10 cellular contexts compared by ENCODE assay signal in the genomic region with DNA sequence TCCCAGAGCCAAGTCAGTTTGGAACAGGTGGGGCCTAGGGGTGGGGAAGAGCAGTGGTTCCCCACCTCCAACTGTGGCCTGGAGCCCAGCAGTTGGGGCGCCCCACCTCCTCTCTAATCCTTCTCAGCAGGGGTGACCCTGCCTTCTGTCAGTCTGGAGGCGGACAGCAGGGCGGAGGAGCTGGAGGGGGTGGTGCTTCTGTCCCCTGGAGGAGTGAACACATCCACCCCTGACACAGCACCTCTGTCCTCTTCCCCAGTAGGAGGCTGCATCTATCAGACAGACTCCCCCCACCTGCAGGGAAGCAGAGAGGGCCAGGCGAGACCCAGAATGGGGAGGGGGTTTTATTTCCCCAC.
DNase-seq lines count a peak whose midpoint lies in the region; ATAC-seq, FAIRE-seq and TF ChIP-seq lines count a peak whose summit lies in the region.
"Had no signal": no experiment of that assay in that cellular context is flagged by ENCODE, and none has a peak within 500 bp of the region (broad histone marks: within the 10 kb centered on the region; RNA-seq: fewer than 3 reads in every experiment).

No MANE protein-coding gene starts in this region.

- TF ChIP-seq CTCF in HFFc6 (IDR thresholded peaks at IDR 0.05): no peak
- no peak for TF ChIP-seq CTCF in brain microvascular endothelial cell (IDR thresholded peaks at IDR 0.05; ENCODE audit: low read depth, low read length, missing control alignments)

- H3K36me3 ChIP-seq in brain microvascular endothelial cell (replicated peaks): no peaks in the 10 kb centered on the region

- H3K27ac Mint-ChIP-seq in HFFc6: peak overlapping the region; percentile 97
- H3K27ac Mint-ChIP-seq in stimulated activated effector memory CD8-positive, alpha-beta T cell treated with anti-CD3 and anti-CD28 coated beads, Interleukin-12 subunit alpha, Interleukin-12 subunit beta, amount 100 ng/mL, for 72 hours: peak overlapping the region; percentile 92

- peak overlapping the region; percentile 77; the same call in 1 of the 2 replicates for H3K4me3 Mint-ChIP-seq in HFFc6
- no peak overlapping the region for H3K4me3 Mint-ChIP-seq in stimulated activated effector memory CD8-positive, alpha-beta T cell treated with anti-CD3 and anti-CD28 coated beads, Interleukin-12 subunit alpha, Interleukin-12 subunit beta, amount 100 ng/mL, for 72 hours

- H3K27me3 Mint-ChIP-seq in HFFc6 (ENCODE audit: insufficient read depth): peaks cover 5% of the 10 kb centered on the region; the same call in 1 of the 2 replicates

- no peak for ATAC-seq in stimulated activated effector memory CD8-positive, alpha-beta T cell treated with anti-CD3 and anti-CD28 coated beads, Interleukin-12 subunit alpha, Interleukin-12 subunit beta, amount 100 ng/mL, for 72 hours

- no peak for FAIRE-seq in GM12892 (lab: Jason Lieb, UNC)

- no peak overlapping the region for H3K4me3 ChIP-seq in brain microvascular endothelial cell (ENCODE audit: low read depth, low read length)

- no peaks in the 10 kb centered on the region for H3K27me3 ChIP-seq in brain microvascular endothelial cell (replicated peaks)

- in situ Hi-C loops in brain microvascular endothelial cell (cut with HindIII; ENCODE audit: low pct_ligation_motif_present, low sequenced_read_pairs): no loop called here

- H3K9me3 Mint-ChIP-seq in HFFc6: no peaks in the 10 kb centered on the region
- H3K9me3 Mint-ChIP-seq in stimulated activated effector memory CD8-positive, alpha-beta T cell treated with anti-CD3 and anti-CD28 coated beads, Interleukin-12 subunit alpha, Interleukin-12 subunit beta, amount 100 ng/mL, for 72 hours: no peaks in the 10 kb centered on the region

- DNase-seq in HFFc6 (no peak), amniotic epithelial cell (ENCODE audit: low read depth) (peak; percentile 52), iris pigment epithelial cell (ENCODE audit: low read depth) (peak; percentile 58), brain microvascular endothelial cell (no peak), GM12892 (ENCODE audit: insufficient read length) (no peak)
- no peak for DNase-seq in stimulated activated effector memory CD8-positive, alpha-beta T cell treated with anti-CD3 and anti-CD28 coated beads, Interleukin-12 subunit alpha, Interleukin-12 subunit beta, amount 100 ng/mL, for 72 hours (ENCODE audit: low spot score in 2 of 2)
- DNase-seq in stimulated activated CD4-positive, alpha-beta T cell treated with anti-CD3 and anti-CD28 coated beads, Interleukin-2, amount 100 ng/mL, for 24 hours: no peak
- no peak for DNase-seq in NK-92 treated with Interleukin-12 subunit alpha and Interleukin-12 subunit beta, amount 100 ng/mL, for 24 hours (lab: John Stamatoyannopoulos, UW)
- DNase-seq: activated CD4-positive, alpha-beta T cell treated with anti-CD3 and anti-CD28 coated beads for 4 hours had no signal

- H3K4me1 Mint-ChIP-seq in HFFc6 (ENCODE audit: low read depth): peaks cover 58% of the 10 kb centered on the region
- peaks cover 52% of the 10 kb centered on the region for H3K4me1 Mint-ChIP-seq in stimulated activated effector memory CD8-positive, alpha-beta T cell treated with anti-CD3 and anti-CD28 coated beads, Interleukin-12 subunit alpha, Interleukin-12 subunit beta, amount 100 ng/mL, for 72 hours

- TF ChIP-seq POLR2A in GM12892 (IDR thresholded peaks at IDR 0.05; ENCODE audit: low read depth, low read length): no peak

- no peak overlapping the region for H3K27ac ChIP-seq in brain microvascular endothelial cell
- H3K27ac ChIP-seq: epithelial cell of prostate had no signal

- no peaks in the 10 kb centered on the region; the same call in 1 of the 2 replicates for H3K36me3 Mint-ChIP-seq in HFFc6 (ENCODE audit: low read depth)
- H3K36me3 Mint-ChIP-seq in stimulated activated effector memory CD8-positive, alpha-beta T cell treated with anti-CD3 and anti-CD28 coated beads, Interleukin-12 subunit alpha, Interleukin-12 subunit beta, amount 100 ng/mL, for 72 hours: peaks cover 6% of the 10 kb centered on the region

Comparison
In these comparisons a context has a peak if more than half of its experiments do, and no peak if none do; other contexts are left out.
1. DNase-seq: peak in amniotic epithelial cell (single experiment) and iris pigment epithelial cell (single experiment); none in HFFc6 (single experiment), stimulated activated effector memory CD8-positive, alpha-beta T cell treated with anti-CD3 and anti-CD28 coated beads, Interleukin-12 subunit alpha, Interleukin-12 subunit beta, amount 100 ng/mL, for 72 hours (0 of 2), brain microvascular endothelial cell (single experiment), GM12892 (single experiment), stimulated activated CD4-positive, alpha-beta T cell treated with anti-CD3 and anti-CD28 coated beads, Interleukin-2, amount 100 ng/mL, for 24 hours (0 of 2) and NK-92 treated with Interleukin-12 subunit alpha and Interleukin-12 subunit beta, amount 100 ng/mL, for 24 hours (single experiment).